Comparison of ENCODE assay signal across 19 cellular contexts in genomic region chr1:204709960-204710912, GRCh38. TPM values are rescaled to one million over a fixed set of nuclear protein-coding genes. Genes with fewer than 3 reads are reported as not detected.
DNase-seq lines count a peak whose midpoint lies in the region; ATAC-seq and TF ChIP-seq lines count a peak whose summit lies in the region.
"Had no signal": no experiment of that assay in that cellular context is flagged by ENCODE, and none has a peak within 500 bp of the region (broad histone marks: within the 10 kb centered on the region; RNA-seq: fewer than 3 reads in every experiment).

No MANE protein-coding gene starts in this region.

- TF ChIP-seq CTCF in GM23338 (conservative IDR thresholded peaks at IDR 0.05; ENCODE audit: low read depth in 2 of 2): no peak
- TF ChIP-seq CTCF in neural crest cell (conservative IDR thresholded peaks at IDR 0.05): no peak
- TF ChIP-seq CTCF in hepatocyte (IDR thresholded peaks at IDR 0.05; ENCODE audit: poor library complexity): no peak

- no peaks in the 10 kb centered on the region; the same call in 1 of the 2 replicates for H3K9me3 ChIP-seq in NT2/D1 (ENCODE audit: insufficient read depth, low read length)
- H3K9me3 ChIP-seq in hepatocyte (ENCODE audit: low read depth): no peaks in the 10 kb centered on the region
- H3K9me3 ChIP-seq: Peyer's patch had no signal

- peaks cover 85% of the 10 kb centered on the region for H3K27me3 Mint-ChIP-seq in GM23338 (ENCODE audit: insufficient read depth, low read depth, poor library complexity)
- H3K27me3 Mint-ChIP-seq in neural crest cell (ENCODE audit: low read depth): peaks cover 5% of the 10 kb centered on the region
- H3K27me3 Mint-ChIP-seq in stimulated activated naive B cell treated with anti-CD40 and anti-IgM and Interleukin-4, amounts not matched to agents 10 μg/mL and 1 μg/mL and 100 μg/mL, for 72 hours: peaks cover 29 to 41% of the 10 kb centered on the region in 2 donors

- H3K4me3 ChIP-seq in GM23338: peak overlapping the region; percentile 12
- peak overlapping the region; percentile 9 for H3K4me3 ChIP-seq in NT2/D1 (ENCODE audit: insufficient read length, low read depth)
- H3K4me3 ChIP-seq in hepatocyte: no peak overlapping the region
- H3K4me3 ChIP-seq: GM12878, Peyer's patch, SK-N-MC had no signal

- H3K4me1 ChIP-seq in GM23338 (ENCODE audit: insufficient read depth) (peaks cover 81% of the 10 kb centered on the region), NT2/D1 (ENCODE audit: insufficient read depth, insufficient read length) (peaks cover 53% of the 10 kb centered on the region), hepatocyte (ENCODE audit: insufficient read depth) (peaks cover 34% of the 10 kb centered on the region)

- H3F3A ChIP-seq in GM23338 (replicated peaks; ENCODE audit: low read depth): peaks cover 30% of the 10 kb centered on the region

- H3K27ac Mint-ChIP-seq in GM23338: peak overlapping the region; percentile 49; the same call in 1 of the 2 replicates
- no peak overlapping the region for H3K27ac Mint-ChIP-seq in neural crest cell (ENCODE audit: unreplicated experiment)
- no peak overlapping the region for H3K27ac Mint-ChIP-seq in stimulated activated naive B cell treated with anti-CD40 and anti-IgM and Interleukin-4, amounts not matched to agents 10 μg/mL and 1 μg/mL and 100 μg/mL, for 72 hours
- H3K27ac Mint-ChIP-seq: CD4-positive, CD25-positive, alpha-beta regulatory T cell had no signal

- H3K4me2 ChIP-seq in GM23338 (peak overlapping the region; percentile 62), hepatocyte (no peak overlapping the region)

- H3K9me2 ChIP-seq in GM23338 (ENCODE audit: insufficient read depth): no peaks in the 10 kb centered on the region
- no peaks in the 10 kb centered on the region for H3K9me2 ChIP-seq in hepatocyte (replicated peaks; ENCODE audit: insufficient read depth)

- H2AFZ ChIP-seq in GM23338: no peak overlapping the region
- H2AFZ ChIP-seq in hepatocyte: no peak overlapping the region

- H3K36me3 ChIP-seq in GM23338 (ENCODE audit: insufficient read depth) (no peaks in the 10 kb centered on the region), NT2/D1 (ENCODE audit: insufficient read depth, insufficient read length, low read length) (peaks cover 3% of the 10 kb centered on the region), hepatocyte (replicated peaks; ENCODE audit: insufficient read depth, low read depth) (no peaks in the 10 kb centered on the region)
- H3K36me3 ChIP-seq: Peyer's patch had no signal

- DNase-seq in GM23338 (ENCODE audit: low spot score): peak; percentile 90
- peak; percentile 99 for DNase-seq in NT2/D1 (ENCODE audit: low read depth, low spot score)
- DNase-seq in iPS DF 19.7 (ENCODE audit: low read depth, low spot score): peak; percentile 91
- DNase-seq in neural crest cell (ENCODE audit: low read depth, low spot score): no peak
- DNase-seq in activated CD4-positive, CD25-positive, alpha-beta regulatory T cell (lab: John Stamatoyannopoulos, UW): no peak
- DNase-seq in hepatocyte (ENCODE audit: low spot score): no peak
- no peak for DNase-seq in stimulated activated naive B cell treated with anti-CD40 and anti-IgM and Interleukin-4, amounts not matched to agents 10 μg/mL and 1 μg/mL and 100 μg/mL, for 72 hours
- DNase-seq: ACHN; AML-193; CD4-positive, CD25-positive, alpha-beta regulatory T cell; DMS79; NCI-H2029; NCI-H2171; NCI-H446; NCI-H774; Peyer's patch had no signal

- 0 out of 2 replicates have a peak, but pooled peaks cover 6% of the 10 kb centered on the region for H4K20me1 ChIP-seq in GM23338 (replicated peaks; ENCODE audit: insufficient read depth)
- no peaks in the 10 kb centered on the region for H4K20me1 ChIP-seq in hepatocyte (ENCODE audit: insufficient read depth, poor library complexity, severe bottlenecking)

- no peaks in the 10 kb centered on the region for H3K79me2 ChIP-seq in GM23338 (replicated peaks; ENCODE audit: insufficient read depth)
- H3K79me2 ChIP-seq in hepatocyte: no peaks in the 10 kb centered on the region

- peak; percentile 65 for ATAC-seq in GM23338
- ATAC-seq in stimulated activated naive B cell treated with anti-CD40 and anti-IgM and Interleukin-4, amounts not matched to agents 10 μg/mL and 1 μg/mL and 100 μg/mL, for 72 hours (replicated peaks): no peak
- ATAC-seq: GM12878, Right ventricle myocardium inferior had no signal

- peak overlapping the region; percentile 64; the same call in 1 of the 2 replicates for H3K27ac ChIP-seq in GM23338 (ENCODE audit: low read depth)
- H3K27ac ChIP-seq in hepatocyte: no peak overlapping the region
- H3K27ac ChIP-seq: SK-N-MC had no signal

- peak overlapping the region; percentile 50; the same call in 2 of the 3 replicates for H3K4me3 Mint-ChIP-seq in GM23338
- H3K4me3 Mint-ChIP-seq in neural crest cell: peak overlapping the region; percentile 1
- no peak overlapping the region for H3K4me3 Mint-ChIP-seq in stimulated activated naive B cell treated with anti-CD40 and anti-IgM and Interleukin-4, amounts not matched to agents 10 μg/mL and 1 μg/mL and 100 μg/mL, for 72 hours
- H3K4me3 Mint-ChIP-seq: CD4-positive, CD25-positive, alpha-beta regulatory T cell had no signal

- H3K4me1 Mint-ChIP-seq in GM23338 (peaks cover 93% of the 10 kb centered on the region), neural crest cell (peaks cover 86% of the 10 kb centered on the region)
- peaks cover 23 to 24% of the 10 kb centered on the region in 2 donors for H3K4me1 Mint-ChIP-seq in stimulated activated naive B cell treated with anti-CD40 and anti-IgM and Interleukin-4, amounts not matched to agents 10 μg/mL and 1 μg/mL and 100 μg/mL, for 72 hours

- H3K9ac ChIP-seq in NT2/D1 (ENCODE audit: insufficient read length, low read depth): peak overlapping the region; percentile 61

- H3K36me3 Mint-ChIP-seq in GM23338 (ENCODE audit: low read depth): no peaks in the 10 kb centered on the region; the same call in 2 of the 3 replicates
- no peaks in the 10 kb centered on the region for H3K36me3 Mint-ChIP-seq in neural crest cell (ENCODE audit: low read depth)
- no peaks in the 10 kb centered on the region for H3K36me3 Mint-ChIP-seq in stimulated activated naive B cell treated with anti-CD40 and anti-IgM and Interleukin-4, amounts not matched to agents 10 μg/mL and 1 μg/mL and 100 μg/mL, for 72 hours
- H3K36me3 Mint-ChIP-seq: CD4-positive, CD25-positive, alpha-beta regulatory T cell had no signal

- H3K27me3 ChIP-seq in GM23338 (ENCODE audit: insufficient read depth) (peaks cover 79% of the 10 kb centered on the region), NT2/D1 (ENCODE audit: insufficient read depth, insufficient read length) (peaks cover 39% of the 10 kb centered on the region), hepatocyte (peaks cover 21% of the 10 kb centered on the region)
- H3K27me3 ChIP-seq: Peyer's patch had no signal

- 53% methylated on average over 11 of the region's 11 CpGs for WGBS in hepatocyte (ENCODE audit: low lambda C conversion rate, missing lambda C conversion rate)

- H3K9me3 Mint-ChIP-seq in GM23338 (no peaks in the 10 kb centered on the region; the same call in 2 of the 3 replicates), neural crest cell (no peaks in the 10 kb centered on the region)
- no peaks in the 10 kb centered on the region for H3K9me3 Mint-ChIP-seq in stimulated activated naive B cell treated with anti-CD40 and anti-IgM and Interleukin-4, amounts not matched to agents 10 μg/mL and 1 μg/mL and 100 μg/mL, for 72 hours

TF ChIP-seq in GM23338, 12 proteins besides CTCF, POLR2A, EP300 and RAD21 (continues in another document):
- peak; percentile 74 for TF ChIP-seq NANOG (IDR thresholded peaks at IDR 0.05; ENCODE audit: borderline replicate concordance)

RNA-seq across cellular contexts. Expression of gene LRRN2, which starts 24.7 kb away (rescaled TPM):
- total RNA-seq in GM23338 (2014; rRNA removed; shearing (Covaris generic)): 2.0 and 2.6 TPM in 2 replicates
- polyA plus RNA-seq in GM23338 (2016; fragmentation: Nextera tagmentation; extraction: Ambion mirVana): 0.74 and 0.78 TPM in 2 replicates
- 4.5 and 5.0 TPM in 2 replicates for total RNA-seq in neural crest cell
- 4.3 and 7.0 TPM in 2 replicates for total RNA-seq in hepatocyte
- polyA plus RNA-seq in hepatocyte: 25.5 and 27.9 TPM in 2 replicates
- total RNA-seq: CD4-positive, CD25-positive, alpha-beta regulatory T cell; GM12878 had no signal
- polyA plus RNA-seq: GM12878 had no signal

Comparison
In these comparisons a context has a peak if more than half of its experiments do, and no peak if none do; other contexts are left out.
1. DNase-seq: peak in GM23338 (single experiment), NT2/D1 (single experiment) and iPS DF 19.7 (single experiment); none in neural crest cell (single experiment), activated CD4-positive, CD25-positive, alpha-beta regulatory T cell (0 of 4), hepatocyte (single experiment) and stimulated activated naive B cell treated with anti-CD40 and anti-IgM and Interleukin-4, amounts not matched to agents 10 μg/mL and 1 μg/mL and 100 μg/mL, for 72 hours (single experiment).
2. H3K4me3 Mint-ChIP-seq: peak in GM23338 (single experiment) and neural crest cell (single experiment); none in stimulated activated naive B cell treated with anti-CD40 and anti-IgM and Interleukin-4, amounts not matched to agents 10 μg/mL and 1 μg/mL and 100 μg/mL, for 72 hours (0 of 2).